8 cellular contexts compared by ENCODE assay signal in the genomic region with DNA sequence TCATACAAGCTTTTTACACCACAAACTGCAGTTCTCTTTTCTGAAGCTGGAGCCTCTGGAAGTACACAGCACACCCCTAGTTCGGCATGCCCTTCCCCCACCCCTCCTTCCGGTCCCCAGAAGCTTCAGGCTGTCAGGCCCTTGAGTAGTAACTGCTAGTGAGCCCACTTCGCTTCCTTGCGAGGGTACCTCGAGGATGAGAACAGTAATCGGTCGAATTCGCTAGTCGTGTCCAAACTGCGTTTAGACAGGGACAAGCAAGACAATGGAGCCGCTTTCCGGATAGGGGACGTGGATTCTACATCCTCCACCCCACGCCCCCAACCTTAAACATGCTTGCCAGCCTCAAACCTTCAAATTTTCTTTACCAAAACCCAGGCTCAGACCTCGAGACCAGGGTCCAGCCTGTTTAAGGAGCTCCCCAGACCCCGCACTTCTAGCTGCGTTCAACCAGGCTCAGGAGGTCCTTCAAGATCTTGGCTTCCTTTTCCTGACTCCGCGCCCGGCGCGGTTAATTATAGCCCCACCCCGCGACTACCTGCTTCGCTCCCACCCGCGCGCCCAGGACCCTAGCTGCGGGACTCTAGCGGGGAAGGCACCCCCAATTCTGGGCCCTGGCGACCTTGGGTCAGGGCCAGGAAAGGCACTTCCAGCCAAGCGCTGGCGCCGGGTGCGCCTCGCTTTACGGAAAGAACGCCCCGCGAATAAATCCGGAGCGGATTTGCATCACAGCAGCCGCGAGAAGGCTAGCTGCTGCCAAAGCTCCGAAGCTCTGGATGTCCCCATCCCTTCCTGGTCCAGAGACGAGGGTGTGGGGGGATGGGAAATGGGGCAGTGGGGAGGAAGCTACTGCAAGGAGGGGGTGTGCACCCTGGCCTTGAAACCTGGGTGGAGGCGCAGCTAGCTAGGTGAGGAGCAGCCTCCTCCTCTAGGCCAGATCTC. TPM values are rescaled to one million over a fixed set of nuclear protein-coding genes. Genes with fewer than 3 reads are reported as not detected.
A peak's percentile ranks its signal among the peaks of the same experiment; 100 is the strongest.
DNase-seq lines count a peak whose midpoint lies in the region; ATAC-seq, FAIRE-seq and TF ChIP-seq lines count a peak whose summit lies in the region.

No MANE protein-coding gene starts in this region.

- 17% methylated on average over 47 of the region's 47 CpGs for WGBS in liver
- 56% methylated on average over 47 of the region's 47 CpGs for WGBS in HepG2 (ENCODE audit: low lambda C conversion rate)

- peaks cover 5% of the 10 kb centered on the region for H3K27me3 Mint-ChIP-seq in activated T-cell treated with anti-CD3 and anti-CD28 coated beads, Interleukin-2, amount 50 U/mL, for 24 hours
- peaks cover 60% of the 10 kb centered on the region for H3K27me3 Mint-ChIP-seq in progenitor cell of endocrine pancreas

- no peak overlapping the region for H3K4me2 ChIP-seq in HepG2 (ENCODE audit: low read depth, low read length)

- peak overlapping the region; percentile 74 for H3K4me3 Mint-ChIP-seq in activated T-cell treated with anti-CD3 and anti-CD28 coated beads, Interleukin-2, amount 50 U/mL, for 24 hours
- peak overlapping the region; percentile 52 for H3K4me3 Mint-ChIP-seq in progenitor cell of endocrine pancreas (ENCODE audit: low read depth)

- intact Hi-C loops in HepG2 (cut with micrococcal nuclease; ENCODE audit: unreplicated experiment): no loop called here

- H3K9me3 ChIP-seq in liver (ENCODE audit: control insufficient read depth in 4 of 4, low read length in 3 of 4) (no peaks in the 10 kb centered on the region), HepG2 (ENCODE audit: low read length) (no peaks in the 10 kb centered on the region)

- H2AFZ ChIP-seq in HepG2 (ENCODE audit: low read length): no peak overlapping the region

- TF ChIP-seq CTCF in liver (IDR thresholded peaks at IDR 0.05; ENCODE audit: low read depth, low read length, missing input control) (no peak), HepG2 (CRISPR knock-in tag; IDR thresholded peaks at IDR 0.05) (no peak), fibroblast of pulmonary artery (IDR thresholded peaks at IDR 0.05; ENCODE audit: low read length, missing control alignments) (no peak), progenitor cell of endocrine pancreas (IDR thresholded peaks at IDR 0.05; ENCODE audit: unreplicated experiment) (no peak), omental fat pad (IDR thresholded peaks at IDR 0.05) (no peak)

- H3K4me1 ChIP-seq in liver (ENCODE audit: control insufficient read depth in 4 of 4, insufficient read depth in 4 of 4, low read length in 3 of 4) (peaks cover 0 to 3% (median under 1%) of the 10 kb centered on the region in 4 donors), HepG2 (ENCODE audit: insufficient read depth, low read length) (no peaks in the 10 kb centered on the region)

- H4K20me1 ChIP-seq in HepG2 (ENCODE audit: insufficient read depth, low read length): no peaks in the 10 kb centered on the region

- DNase-seq in HepG2 (ENCODE audit: low spot score): no peak
- DNase-seq in activated T-cell treated with anti-CD3 and anti-CD28 coated beads, Interleukin-2, amount 50 U/mL, for 24 hours: peak; percentile 72
- DNase-seq in fibroblast of pulmonary artery (ENCODE audit: low read depth): peak; percentile 32
- no peak for DNase-seq in progenitor cell of endocrine pancreas (ENCODE audit: low spot score, unreplicated experiment)
- no peak for DNase-seq in NCI-H510A treated with DMSO at 0.1 percent for 48 hours (lab: John Stamatoyannopoulos, UW)
- no peak for DNase-seq in omental fat pad (ENCODE audit: low spot score)

- BruUV-seq in HepG2 (replicated peaks; lab: Mats Ljungman, UMichigan): no TSS peak

- no peak overlapping the region for H3K9ac ChIP-seq in liver (ENCODE audit: low read depth in 1 of 2, low read length in 2 of 2)
- no peak overlapping the region for H3K9ac ChIP-seq in HepG2 (ENCODE audit: insufficient read depth, low read depth, low read length)

- no peak for TF ChIP-seq POLR2A in HepG2 (IDR thresholded peaks at IDR 0.05; ENCODE audit: insufficient read depth in 1 of 2, low read depth in 2 of 2, low read length in 2 of 2)

- CTCF ChIA-PET in HepG2 (lab: Yijun Ruan, JAX; ENCODE audit: low intra/inter-chr PET ratio, low total read pairs): no interaction called here

- POLR2A ChIA-PET in HepG2 (lab: Yijun Ruan, JAX): no interaction called here

- TF ChIP-seq RAD21 in liver (IDR thresholded peaks at IDR 0.05): peak in 1 of 2 donors; percentile 10
- no peak for TF ChIP-seq RAD21 in HepG2 (CRISPR knock-in tag; IDR thresholded peaks at IDR 0.05)

- ATAC-seq in HepG2 (no peak), omental fat pad (ENCODE audit: low FRiP score) (no peak), HG03469 (IDR thresholded peaks at IDR 0.05; ENCODE audit: unreplicated experiment) (no peak)

- no peak for TF ChIP-seq EP300 in HepG2 (IDR thresholded peaks at IDR 0.05; ENCODE audit: low read depth in 2 of 2, low read length in 2 of 2)
- TF ChIP-seq EP300 in HepG2 (CRISPR knock-in tag; IDR thresholded peaks at IDR 0.05; ENCODE audit: borderline replicate concordance): no peak

- H3K27me3 ChIP-seq in liver (ENCODE audit: control insufficient read depth in 4 of 4, insufficient read depth in 4 of 4, low read length in 3 of 4) (no peaks in the 10 kb centered on the region), HepG2 (ENCODE audit: control insufficient read depth in 1 of 2, insufficient read depth in 2 of 2, low read length in 2 of 2) (peaks cover 0 to 16% of the 10 kb centered on the region in 2 experiments; a peak in 3 of 5 replicates)

- H3K79me2 ChIP-seq in HepG2 (ENCODE audit: insufficient read depth, low read length): no peaks in the 10 kb centered on the region

- H3K4me3 ChIP-seq in liver (ENCODE audit: low read depth in 1 of 3, low read length in 3 of 3) (peak overlapping the region in 1 of 3 donors; percentile 38), HepG2 (replicated peaks in 1 of 3; ENCODE audit: insufficient read depth in 1 of 3, low read depth in 2 of 3, low read length in 3 of 3) (no peak overlapping the region), fibroblast of pulmonary artery (replicated peaks; ENCODE audit: low read depth, low read length) (peak overlapping the region; percentile 49)

- H3K9me3 Mint-ChIP-seq in activated T-cell treated with anti-CD3 and anti-CD28 coated beads, Interleukin-2, amount 50 U/mL, for 24 hours: no peaks in the 10 kb centered on the region
- H3K9me3 Mint-ChIP-seq in progenitor cell of endocrine pancreas (ENCODE audit: low read depth): no peaks in the 10 kb centered on the region

- H3K36me3 ChIP-seq in liver (ENCODE audit: control insufficient read depth in 4 of 4, insufficient read depth in 3 of 4, low read depth in 1 of 4, low read length in 3 of 4) (no peaks in the 10 kb centered on the region), HepG2 (replicated peaks in 1 of 2; ENCODE audit: control insufficient read depth in 1 of 2, insufficient read depth in 2 of 2, low read length in 2 of 2) (no peaks in the 10 kb centered on the region)

- H3K27ac ChIP-seq in liver (ENCODE audit: low read depth in 1 of 2, low read length in 2 of 2) (peak overlapping the region; percentile 5 to 25), HepG2 (ENCODE audit: extremely low read length, insufficient read depth, low read length) (no peak overlapping the region)

- in situ Hi-C loops in HepG2 (cut with HindIII; ENCODE audit: extremely low pct_ligation_motif_present, low pct_unique_long_range_greater_than_20kb): no loop called here

- H3K36me3 Mint-ChIP-seq in activated T-cell treated with anti-CD3 and anti-CD28 coated beads, Interleukin-2, amount 50 U/mL, for 24 hours (ENCODE audit: low read depth): no peaks in the 10 kb centered on the region
- H3K36me3 Mint-ChIP-seq in progenitor cell of endocrine pancreas (ENCODE audit: insufficient read depth): no peaks in the 10 kb centered on the region

- H3K4me1 Mint-ChIP-seq in activated T-cell treated with anti-CD3 and anti-CD28 coated beads, Interleukin-2, amount 50 U/mL, for 24 hours (ENCODE audit: low read depth): peaks cover 16% of the 10 kb centered on the region
- no peaks in the 10 kb centered on the region for H3K4me1 Mint-ChIP-seq in progenitor cell of endocrine pancreas (ENCODE audit: low read depth)

- peak overlapping the region; percentile 86 for H3K27ac Mint-ChIP-seq in activated T-cell treated with anti-CD3 and anti-CD28 coated beads, Interleukin-2, amount 50 U/mL, for 24 hours
- H3K27ac Mint-ChIP-seq in progenitor cell of endocrine pancreas: no peak overlapping the region

- FAIRE-seq in HepG2 (lab: Jason Lieb, UNC): no peak

RNA-seq across cellular contexts. Expression of a gene that starts 8.1 kb away (rescaled TPM):
- total RNA-seq in liver: 1 to 10 TPM in 1 of 2 donors, under 1 TPM in 1; 0.33 to 2.4 TPM
- polyA plus RNA-seq in liver: 1 to 10 TPM; 1.7 to 7.0 TPM
- 1.2 and 1.7 TPM in 2 replicates for total RNA-seq in HepG2 (2016; rRNA removed; fragmentation: Illumina TruSeq; extraction: Trizol)
- total RNA-seq in HepG2 (2016; cell fraction: cytosol; rRNA removed; fragmentation: Illumina TruSeq; extraction: Trizol; ENCODE audit: low read depth): 1.0 and 1.2 TPM in 2 replicates
- 1.00 and 2.0 TPM in 2 replicates for total RNA-seq in HepG2 (2016; cell fraction: insoluble cytoplasmic fraction; rRNA removed; fragmentation: Illumina TruSeq; extraction: Trizol)
- total RNA-seq in HepG2 (2016; cell fraction: membrane; rRNA removed; fragmentation: Illumina TruSeq; extraction: Trizol): 0.87 and 1.8 TPM in 2 replicates
- total RNA-seq in HepG2 (2016; cell fraction: nucleus; rRNA removed; fragmentation: Illumina TruSeq; extraction: Trizol): 1.2 and 2.3 TPM in 2 replicates
- polyA plus RNA-seq in HepG2 (2011; rRNA removed): 2.9 and 4.5 TPM in 2 replicates
- 4.0 and 5.3 TPM in 2 replicates for polyA plus RNA-seq in HepG2 (2011; cell fraction: cytosol; rRNA removed)
- polyA plus RNA-seq in HepG2 (2011; cell fraction: nucleus; rRNA removed): 4.9 and 5.5 TPM in 2 replicates
- polyA plus RNA-seq in HepG2 (2012): 1.6 and 2.4 TPM in 2 replicates
- 0.80 and 1.7 TPM in 2 replicates for polyA plus RNA-seq in HepG2 (2016; cell fraction: cytosol; fragmentation: Illumina TruSeq; extraction: Trizol; ENCODE audit: low read depth)
- 1.6 and 2.5 TPM in 2 replicates for polyA plus RNA-seq in HepG2 (2016; cell fraction: insoluble cytoplasmic fraction; fragmentation: Illumina TruSeq; extraction: Trizol; ENCODE audit: low read depth)
- polyA plus RNA-seq in HepG2 (2016; cell fraction: membrane; fragmentation: Illumina TruSeq; extraction: Trizol; ENCODE audit: low read depth): 0.85 and 1.3 TPM in 2 replicates
- polyA plus RNA-seq in HepG2 (2016; cell fraction: nucleus; fragmentation: Illumina TruSeq; extraction: Trizol; ENCODE audit: insufficient read depth, low read depth): 5.9 and 6.2 TPM in 2 replicates
- polyA minus RNA-seq in HepG2 (2011; rRNA and poly(A)+ RNA removed; ENCODE audit: low replicate concordance): 8.7 and 82.7 TPM in 2 replicates
- 2.0 and 2.4 TPM in 2 replicates for polyA minus RNA-seq in HepG2 (2011; cell fraction: cytosol; rRNA and poly(A)+ RNA removed)
- polyA minus RNA-seq in HepG2 (2011; cell fraction: nucleus; rRNA and poly(A)+ RNA removed): 3.3 and 4.5 TPM in 2 replicates
- 4.5 and 8.1 TPM in 2 replicates for total RNA-seq in progenitor cell of endocrine pancreas
- total RNA-seq in omental fat pad: 1 to 10 TPM in 2 of 4 donors, under 1 TPM in 1, not detected in 1; 0.84 to 1.2 (median 1.2) TPM

RNA-seq across cellular contexts. Expression of a gene that starts 9.5 kb away (rescaled TPM):
- total RNA-seq in liver: not detected
- not detected for polyA plus RNA-seq in liver
- not detected in 2 replicates for total RNA-seq in HepG2 (2016; rRNA removed; fragmentation: Illumina TruSeq; extraction: Trizol)
- not detected in 2 replicates for total RNA-seq in HepG2 (2016; cell fraction: cytosol; rRNA removed; fragmentation: Illumina TruSeq; extraction: Trizol; ENCODE audit: low read depth)
- total RNA-seq in HepG2 (2016; cell fraction: insoluble cytoplasmic fraction; rRNA removed; fragmentation: Illumina TruSeq; extraction: Trizol): not detected in 2 replicates
- total RNA-seq in HepG2 (2016; cell fraction: membrane; rRNA removed; fragmentation: Illumina TruSeq; extraction: Trizol): not detected in 2 replicates
- not detected in 2 replicates for total RNA-seq in HepG2 (2016; cell fraction: nucleus; rRNA removed; fragmentation: Illumina TruSeq; extraction: Trizol)
- not detected in 2 replicates for polyA plus RNA-seq in HepG2 (2011; rRNA removed)
- polyA plus RNA-seq in HepG2 (2011; cell fraction: cytosol; rRNA removed): not detected in 2 replicates
- polyA plus RNA-seq in HepG2 (2011; cell fraction: nucleus; rRNA removed): not detected in 2 replicates
- not detected in 2 replicates for polyA plus RNA-seq in HepG2 (2012)
- not detected in 2 replicates for polyA plus RNA-seq in HepG2 (2016; cell fraction: cytosol; fragmentation: Illumina TruSeq; extraction: Trizol; ENCODE audit: low read depth)
- not detected in 2 replicates for polyA plus RNA-seq in HepG2 (2016; cell fraction: insoluble cytoplasmic fraction; fragmentation: Illumina TruSeq; extraction: Trizol; ENCODE audit: low read depth)
- not detected in 2 replicates for polyA plus RNA-seq in HepG2 (2016; cell fraction: membrane; fragmentation: Illumina TruSeq; extraction: Trizol; ENCODE audit: low read depth)
- not detected in 2 replicates for polyA plus RNA-seq in HepG2 (2016; cell fraction: nucleus; fragmentation: Illumina TruSeq; extraction: Trizol; ENCODE audit: insufficient read depth, low read depth)
- polyA minus RNA-seq in HepG2 (2011; rRNA and poly(A)+ RNA removed; ENCODE audit: low replicate concordance): not detected in 2 replicates
- polyA minus RNA-seq in HepG2 (2011; cell fraction: cytosol; rRNA and poly(A)+ RNA removed): not detected in 2 replicates
- not detected in 2 replicates for polyA minus RNA-seq in HepG2 (2011; cell fraction: nucleus; rRNA and poly(A)+ RNA removed)
- total RNA-seq in progenitor cell of endocrine pancreas: not detected in 2 replicates
- not detected for total RNA-seq in omental fat pad

RNA-seq across cellular contexts. Expression of a gene that starts 31.4 kb away (rescaled TPM):
- 10 to 100 TPM; 10.3 to 32.0 TPM for total RNA-seq in liver
- 10 to 100 TPM; 30.7 to 31.4 TPM for polyA plus RNA-seq in liver
- total RNA-seq in HepG2 (2016; rRNA removed; fragmentation: Illumina TruSeq; extraction: Trizol): 25.5 and 33.9 TPM in 2 replicates
- total RNA-seq in HepG2 (2016; cell fraction: cytosol; rRNA removed; fragmentation: Illumina TruSeq; extraction: Trizol; ENCODE audit: low read depth): 16.0 and 17.5 TPM in 2 replicates
- 21.6 and 40.7 TPM in 2 replicates for total RNA-seq in HepG2 (2016; cell fraction: insoluble cytoplasmic fraction; rRNA removed; fragmentation: Illumina TruSeq; extraction: Trizol)
- total RNA-seq in HepG2 (2016; cell fraction: membrane; rRNA removed; fragmentation: Illumina TruSeq; extraction: Trizol): 39.7 and 42.0 TPM in 2 replicates
- 33.0 and 37.8 TPM in 2 replicates for total RNA-seq in HepG2 (2016; cell fraction: nucleus; rRNA removed; fragmentation: Illumina TruSeq; extraction: Trizol)
- polyA plus RNA-seq in HepG2 (2011; rRNA removed): 46.8 and 60.2 TPM in 2 replicates
- polyA plus RNA-seq in HepG2 (2011; cell fraction: cytosol; rRNA removed): 45.3 and 46.5 TPM in 2 replicates
- polyA plus RNA-seq in HepG2 (2011; cell fraction: nucleus; rRNA removed): 90.5 and 95.3 TPM in 2 replicates
- 26.4 and 33.1 TPM in 2 replicates for polyA plus RNA-seq in HepG2 (2012)
- 15.1 and 15.4 TPM in 2 replicates for polyA plus RNA-seq in HepG2 (2016; cell fraction: cytosol; fragmentation: Illumina TruSeq; extraction: Trizol; ENCODE audit: low read depth)
- polyA plus RNA-seq in HepG2 (2016; cell fraction: insoluble cytoplasmic fraction; fragmentation: Illumina TruSeq; extraction: Trizol; ENCODE audit: low read depth): 20.8 and 21.4 TPM in 2 replicates
- polyA plus RNA-seq in HepG2 (2016; cell fraction: membrane; fragmentation: Illumina TruSeq; extraction: Trizol; ENCODE audit: low read depth): 32.6 and 33.3 TPM in 2 replicates
- polyA plus RNA-seq in HepG2 (2016; cell fraction: nucleus; fragmentation: Illumina TruSeq; extraction: Trizol; ENCODE audit: insufficient read depth, low read depth): 62.5 and 72.6 TPM in 2 replicates
- 56.2 and 61.9 TPM in 2 replicates for polyA minus RNA-seq in HepG2 (2011; rRNA and poly(A)+ RNA removed; ENCODE audit: low replicate concordance)
- polyA minus RNA-seq in HepG2 (2011; cell fraction: cytosol; rRNA and poly(A)+ RNA removed): 15.2 and 19.3 TPM in 2 replicates
- 26.4 and 33.8 TPM in 2 replicates for polyA minus RNA-seq in HepG2 (2011; cell fraction: nucleus; rRNA and poly(A)+ RNA removed)
- 101 and 102 TPM in 2 replicates for total RNA-seq in progenitor cell of endocrine pancreas
- 10 to 100 TPM; 27.4 to 46.5 (median 38.3) TPM for total RNA-seq in omental fat pad

RNA-seq across cellular contexts. Expression of a gene that starts 34.4 kb away (rescaled TPM):
- total RNA-seq in liver (1 to 10 TPM; 3.7 to 4.6 TPM), HepG2 (2016; rRNA removed; fragmentation: Illumina TruSeq; extraction: Trizol) (6.9 and 9.7 TPM in 2 replicates), progenitor cell of endocrine pancreas (54.1 and 55.4 TPM in 2 replicates), omental fat pad (100 to 1,000 TPM in 1 of 4 donors, 10 to 100 TPM in 3; 21.9 to 123 (median 39.2) TPM)
- polyA plus RNA-seq in liver (1 to 10 TPM; 1.5 to 1.8 TPM), HepG2 (2011; rRNA removed) (0.31 and 0.37 TPM in 2 replicates)
- total RNA-seq in HepG2 (2016; cell fraction: cytosol; rRNA removed; fragmentation: Illumina TruSeq; extraction: Trizol; ENCODE audit: low read depth): 7.4 and 9.6 TPM in 2 replicates
- 6.5 and 9.3 TPM in 2 replicates for total RNA-seq in HepG2 (2016; cell fraction: insoluble cytoplasmic fraction; rRNA removed; fragmentation: Illumina TruSeq; extraction: Trizol)
- 6.5 and 6.9 TPM in 2 replicates for total RNA-seq in HepG2 (2016; cell fraction: membrane; rRNA removed; fragmentation: Illumina TruSeq; extraction: Trizol)
- 7.1 and 7.2 TPM in 2 replicates for total RNA-seq in HepG2 (2016; cell fraction: nucleus; rRNA removed; fragmentation: Illumina TruSeq; extraction: Trizol)
- polyA plus RNA-seq in HepG2 (2011; cell fraction: cytosol; rRNA removed): 0.13 and 0.38 TPM in 2 replicates
- 0.28 and 0.32 TPM in 2 replicates for polyA plus RNA-seq in HepG2 (2011; cell fraction: nucleus; rRNA removed)
- polyA plus RNA-seq in HepG2 (2012): 0.48 and 0.75 TPM in 2 replicates
- 0.50 and 0.64 TPM in 2 replicates for polyA plus RNA-seq in HepG2 (2016; cell fraction: cytosol; fragmentation: Illumina TruSeq; extraction: Trizol; ENCODE audit: low read depth)
- polyA plus RNA-seq in HepG2 (2016; cell fraction: insoluble cytoplasmic fraction; fragmentation: Illumina TruSeq; extraction: Trizol; ENCODE audit: low read depth): 7.1 and 8.3 TPM in 2 replicates
- polyA plus RNA-seq in HepG2 (2016; cell fraction: membrane; fragmentation: Illumina TruSeq; extraction: Trizol; ENCODE audit: low read depth): 1.2 and 1.7 TPM in 2 replicates
- polyA plus RNA-seq in HepG2 (2016; cell fraction: nucleus; fragmentation: Illumina TruSeq; extraction: Trizol; ENCODE audit: insufficient read depth, low read depth): 4.5 and 5.8 TPM in 2 replicates
- polyA minus RNA-seq in HepG2 (2011; rRNA and poly(A)+ RNA removed; ENCODE audit: low replicate concordance): 0.66 and 31.7 TPM in 2 replicates
- polyA minus RNA-seq in HepG2 (2011; cell fraction: cytosol; rRNA and poly(A)+ RNA removed): 0.26 and 1.1 TPM in 2 replicates
- polyA minus RNA-seq in HepG2 (2011; cell fraction: nucleus; rRNA and poly(A)+ RNA removed): 0.52 and 0.87 TPM in 2 replicates

RNA-seq across cellular contexts. Expression of a gene that starts 36.3 kb away (rescaled TPM):
- under 1 TPM; 0.09 to 0.50 TPM for total RNA-seq in liver
- polyA plus RNA-seq in liver: under 1 TPM in 1 of 2 donors, not detected in 1; 0.08 TPM
- 0.07 and 0.10 TPM in 2 replicates for total RNA-seq in HepG2 (2016; rRNA removed; fragmentation: Illumina TruSeq; extraction: Trizol)
- 0.10 TPM in 1 of 2 replicates, not detected in the other for total RNA-seq in HepG2 (2016; cell fraction: cytosol; rRNA removed; fragmentation: Illumina TruSeq; extraction: Trizol; ENCODE audit: low read depth)
- 0.09 TPM in 1 of 2 replicates, not detected in the other for total RNA-seq in HepG2 (2016; cell fraction: insoluble cytoplasmic fraction; rRNA removed; fragmentation: Illumina TruSeq; extraction: Trizol)
- 0.10 and 0.19 TPM in 2 replicates for total RNA-seq in HepG2 (2016; cell fraction: membrane; rRNA removed; fragmentation: Illumina TruSeq; extraction: Trizol)
- not detected in 2 replicates for total RNA-seq in HepG2 (2016; cell fraction: nucleus; rRNA removed; fragmentation: Illumina TruSeq; extraction: Trizol)
- 0.05 and 0.09 TPM in 2 replicates for polyA plus RNA-seq in HepG2 (2011; rRNA removed)
- 0.07 TPM in 1 of 2 replicates, not detected in the other for polyA plus RNA-seq in HepG2 (2011; cell fraction: cytosol; rRNA removed)
- polyA plus RNA-seq in HepG2 (2011; cell fraction: nucleus; rRNA removed): 0.07 TPM in 1 of 2 replicates, not detected in the other
- not detected in 2 replicates for polyA plus RNA-seq in HepG2 (2012)
- polyA plus RNA-seq in HepG2 (2016; cell fraction: cytosol; fragmentation: Illumina TruSeq; extraction: Trizol; ENCODE audit: low read depth): 0.09 TPM in 1 of 2 replicates, not detected in the other
- polyA plus RNA-seq in HepG2 (2016; cell fraction: insoluble cytoplasmic fraction; fragmentation: Illumina TruSeq; extraction: Trizol; ENCODE audit: low read depth): 0.32 TPM in 1 of 2 replicates, not detected in the other
- 0.09 TPM in 1 of 2 replicates, not detected in the other for polyA plus RNA-seq in HepG2 (2016; cell fraction: membrane; fragmentation: Illumina TruSeq; extraction: Trizol; ENCODE audit: low read depth)
- 0.24 TPM in 1 of 2 replicates, not detected in the other for polyA plus RNA-seq in HepG2 (2016; cell fraction: nucleus; fragmentation: Illumina TruSeq; extraction: Trizol; ENCODE audit: insufficient read depth, low read depth)
- polyA minus RNA-seq in HepG2 (2011; rRNA and poly(A)+ RNA removed; ENCODE audit: low replicate concordance): 0.20 TPM in 1 of 2 replicates, not detected in the other
- not detected in 2 replicates for polyA minus RNA-seq in HepG2 (2011; cell fraction: cytosol; rRNA and poly(A)+ RNA removed)
- 0.26 and 0.37 TPM in 2 replicates for polyA minus RNA-seq in HepG2 (2011; cell fraction: nucleus; rRNA and poly(A)+ RNA removed)
- 1.2 and 2.0 TPM in 2 replicates for total RNA-seq in progenitor cell of endocrine pancreas
- total RNA-seq in omental fat pad: 10 to 100 TPM in 1 of 4 donors, 1 to 10 TPM in 2, under 1 TPM in 1; 0.96 to 10.6 (median 3.3) TPM

Comparison
In these comparisons a context has a peak if more than half of its experiments do, and no peak if none do; other contexts are left out.
1. DNase-seq: peak in activated T-cell treated with anti-CD3 and anti-CD28 coated beads, Interleukin-2, amount 50 U/mL, for 24 hours (single experiment) and fibroblast of pulmonary artery (single experiment); none in HepG2 (single experiment), progenitor cell of endocrine pancreas (single experiment), NCI-H510A treated with DMSO at 0.1 percent for 48 hours (single experiment) and omental fat pad (single experiment).